In genomic region chr15:44394562-44394961, GRCh38 we compare ENCODE assay signal across 1 cellular context.
TF ChIP-seq lines count a peak whose summit lies in the region.

No MANE protein-coding gene starts in this region.

TF ChIP-seq in GM23338, 12 proteins besides CTCF, POLR2A, EP300 and RAD21 (continued from another document):
- TF ChIP-seq ZNF462 (CRISPR knock-in tag; IDR thresholded peaks at IDR 0.05) (no peak), ZNF331 (CRISPR knock-in tag; IDR thresholded peaks at IDR 0.05; ENCODE audit: low read depth) (no peak), POLR2AphosphoS5 (IDR thresholded peaks at IDR 0.05; ENCODE audit: low read depth) (no peak), NANOG (IDR thresholded peaks at IDR 0.05; ENCODE audit: borderline replicate concordance) (no peak), JUNB (IDR thresholded peaks at IDR 0.05; ENCODE audit: unreplicated experiment) (no peak)
TF ChIP-seq in GM23338: peak in this region for 0.
